Comparison of ENCODE assay signal across 10 cellular contexts in genomic region chr2:138421971-138422335, GRCh38.
A peak's percentile ranks its signal among the peaks of the same experiment; 100 is the strongest.
DNase-seq lines count a peak whose midpoint lies in the region; ATAC-seq and TF ChIP-seq lines count a peak whose summit lies in the region.
"Had no signal": no experiment of that assay in that cellular context is flagged by ENCODE, and none has a peak within 500 bp of the region (broad histone marks: within the 10 kb centered on the region; RNA-seq: fewer than 3 reads in every experiment).

No MANE protein-coding gene starts in this region.

- CTCF ChIA-PET in Caco-2 (lab: Charles Lee): no interaction called here

- POLR2A ChIA-PET in Caco-2 (lab: Charles Lee): no interaction called here

- H3K9me3 Mint-ChIP-seq in Caco-2 (ENCODE audit: unreplicated experiment): peaks cover 32% of the 10 kb centered on the region

- H3K18ac ChIP-seq in mesenchymal stem cell (ENCODE audit: low read depth in 1 of 2, low read length in 2 of 2): no peak overlapping the region

- H3K4ac ChIP-seq in mesenchymal stem cell (ENCODE audit: low read depth in 1 of 2, low read length in 2 of 2): no peak overlapping the region

- intact Hi-C loops in Caco-2 (cut with micrococcal nuclease; ENCODE audit: unreplicated experiment): loop anchor here (5.0 kb wide), 1 partner anchor 70 kb away; no protein-coding TSS in a partner anchor

- H3K9ac ChIP-seq in mesenchymal stem cell (ENCODE audit: low read length): no peak overlapping the region

- H4K91ac ChIP-seq in mesenchymal stem cell (ENCODE audit: low read length): no peak overlapping the region

- no peak overlapping the region for H2BK12ac ChIP-seq in mesenchymal stem cell (ENCODE audit: low read length in 2 of 2)

- H3K36me3 Mint-ChIP-seq in Caco-2 (ENCODE audit: insufficient read depth, unreplicated experiment): no peaks in the 10 kb centered on the region

- no peak overlapping the region for H3K23ac ChIP-seq in mesenchymal stem cell (ENCODE audit: low read length in 2 of 2)

- H3K36me3 ChIP-seq in Caco-2 (ENCODE audit: control insufficient read depth, insufficient read depth, low read length) (0 out of 2 replicates have a peak, but pooled peaks cover 1% of the 10 kb centered on the region), mesenchymal stem cell (ENCODE audit: control insufficient read depth in 1 of 2, insufficient read depth in 2 of 2, low read depth in 1 of 2, low read length in 2 of 2) (no peaks in the 10 kb centered on the region)

- peak overlapping the region; percentile 78 for H3K27ac ChIP-seq in mesenchymal stem cell (ENCODE audit: low read length, poor library complexity, severe bottlenecking)

- no peak for ATAC-seq in GM19397 (IDR thresholded peaks at IDR 0.05; ENCODE audit: unreplicated experiment)

- H3K9me3 ChIP-seq in Caco-2 (peaks cover 17% of the 10 kb centered on the region), mesenchymal stem cell (ENCODE audit: control insufficient read depth, low read length) (no peaks in the 10 kb centered on the region)

- H3K27me3 ChIP-seq in Caco-2 (replicated peaks; ENCODE audit: control insufficient read depth, insufficient read depth, low read length): no peaks in the 10 kb centered on the region
- H3K27me3 ChIP-seq in mesenchymal stem cell (ENCODE audit: control insufficient read depth in 1 of 2, insufficient read depth in 1 of 2, low read length in 2 of 2): no peaks in the 10 kb centered on the region

- H3K4me2 ChIP-seq in mesenchymal stem cell (ENCODE audit: low read length, poor library complexity, severe bottlenecking): peak overlapping the region; percentile 25

- H2BK5ac ChIP-seq in mesenchymal stem cell (ENCODE audit: low read depth, low read length, poor library complexity, severe bottlenecking): no peak overlapping the region

- TF ChIP-seq CTCF in Caco-2 (IDR thresholded peaks at IDR 0.05; ENCODE audit: insufficient read depth in 1 of 2, low read depth in 1 of 2, low read length in 1 of 2, severe bottlenecking in 1 of 2, unreplicated experiment in 1 of 2): no peak

- no TSS peak for BruUV-seq in Caco-2 (replicated peaks; lab: Mats Ljungman, UMichigan)

- H2BK15ac ChIP-seq in mesenchymal stem cell (ENCODE audit: low read depth, poor library complexity, severe bottlenecking): no peak overlapping the region

- H3K27ac Mint-ChIP-seq in Caco-2 (ENCODE audit: unreplicated experiment): peak overlapping the region; percentile 62

- no peak overlapping the region for H3K14ac ChIP-seq in mesenchymal stem cell (ENCODE audit: low read length in 2 of 2)

- in situ Hi-C loops in T47D (cut with HindIII; ENCODE audit: low pct_unique_long_range_greater_than_20kb, low sequenced_read_pairs): no loop called here

- H4K8ac ChIP-seq in mesenchymal stem cell (ENCODE audit: low read length): no peak overlapping the region

- peaks cover 15% of the 10 kb centered on the region for H3K4me1 Mint-ChIP-seq in Caco-2 (ENCODE audit: low read depth, unreplicated experiment)

- H3K27me3 Mint-ChIP-seq in Caco-2 (ENCODE audit: insufficient read depth, unreplicated experiment): no peaks in the 10 kb centered on the region

- no peak overlapping the region for H2AFZ ChIP-seq in mesenchymal stem cell (ENCODE audit: low read depth, low read length)

- no peaks in the 10 kb centered on the region for H3K79me1 ChIP-seq in mesenchymal stem cell (replicated peaks; ENCODE audit: low read length, poor library complexity, severe bottlenecking)

- H3K4me3 ChIP-seq in Caco-2 (ENCODE audit: low read depth, low read length) (no peak overlapping the region), mesenchymal stem cell (ENCODE audit: insufficient read depth in 1 of 2, low read depth in 1 of 2, low read length in 2 of 2) (no peak overlapping the region)

- no peak overlapping the region for H2AK5ac ChIP-seq in mesenchymal stem cell (ENCODE audit: low read length, severe bottlenecking)

- peak in 1 of 2 experiments; percentile 22 for DNase-seq in Caco-2
- DNase-seq in LHCN-M2 (ENCODE audit: low read depth): peak; percentile 58
- peak; percentile 28 to 83 for DNase-seq in T47D (ENCODE audit: low read depth in 1 of 2, low spot score in 1 of 2)
- peak; percentile 12 for DNase-seq in mesenchymal stem cell
- no peak for DNase-seq in stimulated activated CD4-positive, alpha-beta T cell treated with anti-CD3 and anti-CD28 coated beads, Interleukin-2, amount 100 ng/mL, for 48 hours
- DNase-seq in NCI-H1417 (lab: John Stamatoyannopoulos, UW): no peak
- DNase-seq in NCI-H1092 treated with DMSO at 0.1 percent for 48 hours (lab: John Stamatoyannopoulos, UW): no peak
- DNase-seq: islet precursor cell; stimulated activated CD4-positive, alpha-beta T cell treated with anti-CD3 and anti-CD28 coated beads, Interleukin-1b, Interleukin-23, amount 100 ng/mL, for 48 hours had no signal

- peaks cover 38% of the 10 kb centered on the region for H3K4me1 ChIP-seq in Caco-2
- H3K4me1 ChIP-seq in mesenchymal stem cell (ENCODE audit: control insufficient read depth, insufficient read depth, low read depth, low read length): peaks cover 2% of the 10 kb centered on the region

- H2BK120ac ChIP-seq in mesenchymal stem cell (ENCODE audit: low read depth, low read length): no peak overlapping the region

- no peak overlapping the region for H3K4me3 Mint-ChIP-seq in Caco-2 (ENCODE audit: unreplicated experiment)

Comparison
In these comparisons a context has a peak if more than half of its experiments do, and no peak if none do; other contexts are left out.
1. DNase-seq: peak in LHCN-M2 (single experiment), T47D (2 of 2) and mesenchymal stem cell (single experiment); none in stimulated activated CD4-positive, alpha-beta T cell treated with anti-CD3 and anti-CD28 coated beads, Interleukin-2, amount 100 ng/mL, for 48 hours (0 of 2), NCI-H1417 (0 of 3) and NCI-H1092 treated with DMSO at 0.1 percent for 48 hours (single experiment).